In the genomic region with DNA sequence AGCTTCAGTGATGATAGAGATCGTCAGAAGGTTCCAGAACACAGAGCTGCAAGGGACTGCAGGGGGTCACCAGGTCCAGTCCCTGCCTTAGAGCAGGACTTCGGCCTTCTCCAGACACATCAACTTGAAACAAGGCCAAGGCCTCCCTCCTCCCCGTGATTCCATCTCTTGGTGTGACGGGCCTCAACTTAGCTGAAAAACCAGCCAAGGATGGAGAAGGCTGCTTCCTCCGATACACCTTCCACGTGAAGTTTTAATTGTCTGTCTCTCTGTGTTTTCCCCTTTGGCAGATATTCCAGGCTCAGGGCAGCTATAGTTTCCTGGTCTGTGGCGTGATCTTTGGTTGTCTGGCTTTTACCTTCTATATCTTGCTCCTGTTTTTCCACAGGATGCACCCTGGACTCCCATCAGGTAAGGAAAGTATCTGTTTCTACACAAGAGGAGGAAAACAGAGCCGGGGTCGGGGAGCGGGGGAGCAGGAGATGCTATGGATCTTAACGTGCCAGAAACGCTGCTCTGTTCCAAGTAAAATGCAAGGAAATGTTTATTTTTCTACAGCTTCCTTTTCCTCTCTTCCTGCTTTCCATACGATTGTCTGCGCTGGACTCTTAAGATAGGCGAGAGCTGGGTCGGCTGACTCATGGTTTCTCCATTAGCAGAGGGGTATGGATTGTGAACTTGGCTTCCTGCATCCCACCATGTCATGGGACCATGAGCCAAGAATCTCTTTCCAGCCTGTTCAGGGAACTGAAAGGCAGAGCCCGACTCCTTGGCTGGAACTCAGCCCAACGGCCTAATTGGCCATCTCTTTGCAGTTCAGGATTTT, we compare ENCODE assay signal across 9 cellular contexts. TPM values are rescaled to one million over a fixed set of nuclear protein-coding genes. Genes with fewer than 3 reads are reported as not detected.
DNase-seq lines count a peak whose midpoint lies in the region; ATAC-seq and TF ChIP-seq lines count a peak whose summit lies in the region.
"Had no signal": no experiment of that assay in that cellular context is flagged by ENCODE, and none has a peak within 500 bp of the region (broad histone marks: within the 10 kb centered on the region; RNA-seq: fewer than 3 reads in every experiment).

No MANE protein-coding gene starts in this region.

- intact Hi-C loops in ovary (cut with DNase I): loop anchor here in 2 of 4 donors (5.0 to 10.0 kb wide), 2 partner anchors 48 to 386 kb away; no protein-coding TSS in a partner anchor

- H3K27me3 ChIP-seq in ovary: no peaks in the 10 kb centered on the region
- H3K27me3 ChIP-seq: cardiac muscle cell had no signal

- TF ChIP-seq POLR2A in ovary (IDR thresholded peaks at IDR 0.05): no peak

- peak; percentile 79 for DNase-seq in AG09319 (ENCODE audit: extremely low read depth, low read depth)
- DNase-seq in activated CD8-positive, alpha-beta memory T cell treated with anti-CD3 and anti-CD28 coated beads, Interleukin-2, amount 50 U/mL, for 48 hours: peak; percentile 37
- peak; percentile 84 for DNase-seq in fibroblast of villous mesenchyme (ENCODE audit: low read depth)
- peak; percentile 77 to 87 (median 83) for DNase-seq in ovary
- DNase-seq in COLO668 (lab: John Stamatoyannopoulos, UW; ENCODE audit: unreplicated experiment): no peak
- DNase-seq in NCI-H748 (lab: John Stamatoyannopoulos, UW; ENCODE audit: unreplicated experiment): no peak
- no peak for DNase-seq in SK-N-DZ (ENCODE audit: low spot score)

- no peak for TF ChIP-seq CTCF in AG09319 (IDR thresholded peaks at IDR 0.05; ENCODE audit: low read depth, low read length)
- TF ChIP-seq CTCF in fibroblast of villous mesenchyme (IDR thresholded peaks at IDR 0.05; ENCODE audit: insufficient read depth, low read depth, low read length): no peak
- no peak for TF ChIP-seq CTCF in ovary (IDR thresholded peaks at IDR 0.05)

- H3K4me1 ChIP-seq in ovary (ENCODE audit: insufficient read depth): no peaks in the 10 kb centered on the region

- ATAC-seq in GM18520 (IDR thresholded peaks at IDR 0.05; ENCODE audit: unreplicated experiment): no peak

- no peaks in the 10 kb centered on the region for H3K9me3 ChIP-seq in ovary

- H3K4me3 ChIP-seq in fibroblast of villous mesenchyme (ENCODE audit: low read depth, low read length) (no peak overlapping the region), ovary (no peak overlapping the region)
- H3K4me3 ChIP-seq: cardiac muscle cell had no signal

- 23 to 28% (median 24%) methylated on average over 18 of the region's 18 CpGs for WGBS in ovary, 3 donors

- no peaks in the 10 kb centered on the region for H3K36me3 ChIP-seq in ovary
- H3K36me3 ChIP-seq: cardiac muscle cell had no signal

- H3K27ac ChIP-seq in ovary: peak overlapping the region in 1 of 2 donors; percentile 51
- H3K27ac ChIP-seq: cardiac muscle cell had no signal

- TF ChIP-seq EP300 in ovary (IDR thresholded peaks at IDR 0.05): no peak

RNA-seq across cellular contexts. Expression of a gene that starts 32.8 kb away (rescaled TPM):
- total RNA-seq in fibroblast of villous mesenchyme: 23.5 and 30.2 TPM in 2 replicates
- 10 to 100 TPM; 16.3 to 69.5 (median 55.1) TPM for total RNA-seq in ovary
- 10 to 100 TPM in 1 of 2 donors, 1 to 10 TPM in 1; 5.8 to 14.0 TPM for polyA plus RNA-seq in ovary
- polyA plus RNA-seq in SK-N-DZ (2014; cell fraction: cytosol; rRNA removed): 4.4 and 5.7 TPM in 2 replicates
- 5.3 and 8.4 TPM in 2 replicates for polyA plus RNA-seq in SK-N-DZ (2014; cell fraction: nucleus; rRNA removed)

Comparison
In these comparisons a context has a peak if more than half of its experiments do, and no peak if none do; other contexts are left out.
1. DNase-seq: peak in AG09319 (single experiment), activated CD8-positive, alpha-beta memory T cell treated with anti-CD3 and anti-CD28 coated beads, Interleukin-2, amount 50 U/mL, for 48 hours (single experiment), fibroblast of villous mesenchyme (single experiment) and ovary (5 of 5); none in COLO668 (single experiment), NCI-H748 (single experiment) and SK-N-DZ (single experiment).